Comparison of ENCODE assay signal across 1 cellular context in genomic region chr14:67674139-67674479, GRCh38.
TF ChIP-seq lines count a peak whose summit lies in the region.

No MANE protein-coding gene starts in this region.

TF ChIP-seq in HEK293, 187 proteins besides CTCF, POLR2A, EP300 and RAD21 (continued from another document):
- 0 out of 2 replicates have a peak, but pooled peaks have one; percentile 20 for TF ChIP-seq PRDM10 (tag by site-specific recombination; IDR thresholded peaks at IDR 0.05)
- TF ChIP-seq PATZ1 (tag by site-specific recombination; IDR thresholded peaks at IDR 0.05): peak; percentile 64; the same call in 1 of the 2 replicates
- no peak; the same call in 1 of the 2 replicates for TF ChIP-seq ZNF660 (tag by site-specific recombination; IDR thresholded peaks at IDR 0.05)
- peak; percentile 62 for TF ChIP-seq IKZF3 (tag by site-specific recombination; IDR thresholded peaks at IDR 0.05)
- TF ChIP-seq ZNF404 (tag by site-specific recombination; IDR thresholded peaks at IDR 0.05): no peak
- TF ChIP-seq ZFP37 (tag by site-specific recombination; IDR thresholded peaks at IDR 0.05): 0 out of 2 replicates have a peak, but pooled peaks have one; percentile 18
- peak; percentile 66; the same call in 1 of the 2 replicates for TF ChIP-seq GLIS2 (tag by site-specific recombination; IDR thresholded peaks at IDR 0.05)
- peak; percentile 81 for TF ChIP-seq ZNF341 (tag by site-specific recombination; IDR thresholded peaks at IDR 0.05; ENCODE audit: low read depth)
- TF ChIP-seq RBAK (tag by site-specific recombination; IDR thresholded peaks at IDR 0.05): no peak
- TF ChIP-seq ZNF501 (tag by site-specific recombination; IDR thresholded peaks at IDR 0.05): 0 out of 2 replicates have a peak, but pooled peaks have one; percentile 49
TF ChIP-seq in HEK293: peak in this region for 9.
